In genomic region chr6:116408476-116408875, GRCh38 we compare ENCODE assay signal across 14 cellular contexts. TPM values are rescaled to one million over a fixed set of nuclear protein-coding genes. Genes with fewer than 3 reads are reported as not detected.
DNase-seq lines count a peak whose midpoint lies in the region; ATAC-seq and TF ChIP-seq lines count a peak whose summit lies in the region.
"Had no signal": no experiment of that assay in that cellular context is flagged by ENCODE, and none has a peak within 500 bp of the region (broad histone marks: within the 10 kb centered on the region; RNA-seq: fewer than 3 reads in every experiment).

No MANE protein-coding gene starts in this region.

- TF ChIP-seq POLR2A in esophagus squamous epithelium (IDR thresholded peaks at IDR 0.05), result no peak

- CTCF ChIA-PET in activated CD4-positive, alpha-beta memory T cell treated with anti-CD3 and anti-CD28 coated beads, Interleukin-2, amount 10 ng/mL, durations not matched to agents 7 days and 5 days (lab: Charles Lee), result no interaction called here

- no peaks in the 10 kb centered on the region for H3K36me3 Mint-ChIP-seq in activated CD4-positive, alpha-beta memory T cell treated with anti-CD3 and anti-CD28 coated beads, Interleukin-2, amount 10 ng/mL, durations not matched to agents 7 days and 5 days (ENCODE audit: low read depth)

- DNase-seq in psoas muscle (no peak), esophagus squamous epithelium (lab: John Stamatoyannopoulos, UW) (no peak), occipital lobe (lab: John Stamatoyannopoulos, UW) (no peak)
- no peak for DNase-seq in activated CD4-positive, alpha-beta memory T cell treated with anti-CD3 and anti-CD28 coated beads, Interleukin-2, amount 10 ng/mL, durations not matched to agents 7 days and 5 days
- DNase-seq: activated CD4-positive, alpha-beta T cell treated with anti-CD3 and anti-CD28 coated beads for 4 hours; activated effector memory CD4-positive, alpha-beta T cell treated with anti-CD3 and anti-CD28 coated beads, Interleukin-2, amount 50 U/mL, for 16 hours; body of pancreas; endodermal cell; spleen had no signal

- peak overlapping the region; percentile 45 for H3K4me3 ChIP-seq in psoas muscle
- H3K4me3 ChIP-seq in esophagus squamous epithelium, result no peak overlapping the region
- H3K4me3 ChIP-seq: body of pancreas, spleen, thoracic aorta had no signal

- intact Hi-C loops in psoas muscle (cut with DNase I), result no loop called here
- intact Hi-C loops in esophagus squamous epithelium (cut with DNase I), result no loop called here

- H3K27ac Mint-ChIP-seq in activated CD4-positive, alpha-beta memory T cell treated with anti-CD3 and anti-CD28 coated beads, Interleukin-2, amount 10 ng/mL, durations not matched to agents 7 days and 5 days, result no peak overlapping the region
- H3K27ac Mint-ChIP-seq: endodermal cell had no signal

- ATAC-seq in GM19025 (IDR thresholded peaks at IDR 0.05; ENCODE audit: low read depth, unreplicated experiment) (peak; percentile 26), GM21825 (IDR thresholded peaks at IDR 0.05; ENCODE audit: unreplicated experiment) (peak; percentile 29), HG03442 (IDR thresholded peaks at IDR 0.05; ENCODE audit: unreplicated experiment) (peak; percentile 43), psoas muscle (peak in 1 of 4 donors; percentile 69)
- ATAC-seq: body of pancreas, left lobe of liver had no signal

- no peaks in the 10 kb centered on the region for H3K9me3 Mint-ChIP-seq in activated CD4-positive, alpha-beta memory T cell treated with anti-CD3 and anti-CD28 coated beads, Interleukin-2, amount 10 ng/mL, durations not matched to agents 7 days and 5 days
- H3K9me3 Mint-ChIP-seq: endodermal cell had no signal

- H3K27ac ChIP-seq in psoas muscle, result peak overlapping the region; percentile 86
- H3K27ac ChIP-seq in esophagus squamous epithelium, result no peak overlapping the region
- H3K27ac ChIP-seq: body of pancreas, thoracic aorta had no signal

- H3K4me3 Mint-ChIP-seq in activated CD4-positive, alpha-beta memory T cell treated with anti-CD3 and anti-CD28 coated beads, Interleukin-2, amount 10 ng/mL, durations not matched to agents 7 days and 5 days, result no peak overlapping the region
- H3K4me3 Mint-ChIP-seq: endodermal cell had no signal

- H3K4me1 ChIP-seq in psoas muscle (peaks cover 75% of the 10 kb centered on the region), esophagus squamous epithelium (peaks cover 8 to 47% (median 30%) of the 10 kb centered on the region in 3 donors)
- H3K4me1 ChIP-seq: body of pancreas had no signal

- no peak for TF ChIP-seq CTCF in psoas muscle (IDR thresholded peaks at IDR 0.05)
- no peak for TF ChIP-seq CTCF in esophagus squamous epithelium (IDR thresholded peaks at IDR 0.05)

- H3K36me3 ChIP-seq in psoas muscle (ENCODE audit: insufficient read depth in 1 of 2, low read depth in 1 of 2) (no peaks in the 10 kb centered on the region), esophagus squamous epithelium (no peaks in the 10 kb centered on the region)
- H3K36me3 ChIP-seq: spleen, thoracic aorta had no signal

- no peaks in the 10 kb centered on the region for H3K9me3 ChIP-seq in psoas muscle
- H3K9me3 ChIP-seq in esophagus squamous epithelium, result no peaks in the 10 kb centered on the region
- H3K9me3 ChIP-seq: body of pancreas, spleen, thoracic aorta had no signal

- peaks cover 2% of the 10 kb centered on the region for H3K27me3 Mint-ChIP-seq in activated CD4-positive, alpha-beta memory T cell treated with anti-CD3 and anti-CD28 coated beads, Interleukin-2, amount 10 ng/mL, durations not matched to agents 7 days and 5 days

- peaks cover 3% of the 10 kb centered on the region for H3K4me1 Mint-ChIP-seq in activated CD4-positive, alpha-beta memory T cell treated with anti-CD3 and anti-CD28 coated beads, Interleukin-2, amount 10 ng/mL, durations not matched to agents 7 days and 5 days

- H3K27me3 ChIP-seq in psoas muscle (ENCODE audit: insufficient read depth in 3 of 3, low read length in 2 of 3) (no peaks in the 10 kb centered on the region), esophagus squamous epithelium (no peaks in the 10 kb centered on the region)
- H3K27me3 ChIP-seq: body of pancreas, spleen had no signal

- POLR2A ChIA-PET in activated CD4-positive, alpha-beta memory T cell treated with anti-CD3 and anti-CD28 coated beads, Interleukin-2, amount 10 ng/mL, durations not matched to agents 7 days and 5 days (lab: Charles Lee), result no interaction called here

- 36 to 50% (median 36%) methylated on average over 4 of the region's 4 CpGs for WGBS in psoas muscle, 3 donors
- WGBS in esophagus squamous epithelium, 2 donors, result 74 to 98% methylated on average over 4 of the region's 4 CpGs

RNA-seq across cellular contexts. Expression of gene DSE, which starts 37.7 kb away (rescaled TPM):
- total RNA-seq in psoas muscle, result 10 to 100 TPM in 3 of 4 donors, 1 to 10 TPM in 1; 9.6 to 26.7 (median 12.1) TPM
- polyA plus RNA-seq in psoas muscle, result 1 to 10 TPM; 2.3 to 5.2 (median 3.2) TPM
- total RNA-seq in activated CD4-positive, alpha-beta memory T cell treated with anti-CD3 and anti-CD28 coated beads, Interleukin-2, amount 10 ng/mL, durations not matched to agents 7 days and 5 days, result 1 to 10 TPM; 5.1 to 7.5 TPM
- total RNA-seq in esophagus squamous epithelium, result 10 to 100 TPM; 11.6 to 36.4 (median 33.3) TPM
- 26.2 TPM for total RNA-seq in occipital lobe

RNA-seq across cellular contexts. Expression of gene CALHM6, which starts 52.7 kb away (rescaled TPM):
- total RNA-seq in psoas muscle (under 1 TPM in 3 of 4 donors, not detected in 1; 0.50 to 0.84 (median 0.61) TPM), esophagus squamous epithelium (1 to 10 TPM; 1.4 to 7.8 (median 3.6) TPM), occipital lobe (2.7 TPM)
- 1 to 10 TPM in 2 of 3 donors, under 1 TPM in 1; 0.97 to 2.1 (median 1.1) TPM for polyA plus RNA-seq in psoas muscle
- 10 to 100 TPM; 11.2 to 13.1 TPM for total RNA-seq in activated CD4-positive, alpha-beta memory T cell treated with anti-CD3 and anti-CD28 coated beads, Interleukin-2, amount 10 ng/mL, durations not matched to agents 7 days and 5 days
